23 cellular contexts compared by ENCODE assay signal in genomic region chr4:141570290-141570689, GRCh38.
DNase-seq lines count a peak whose midpoint lies in the region; ATAC-seq, FAIRE-seq and TF ChIP-seq lines count a peak whose summit lies in the region.
"Had no signal": no experiment of that assay in that cellular context is flagged by ENCODE, and none has a peak within 500 bp of the region (broad histone marks: within the 10 kb centered on the region; RNA-seq: fewer than 3 reads in every experiment).

No MANE protein-coding gene starts in this region.

- POLR2A ChIA-PET in HCT116 (lab: Charles Lee) (no interaction called here), OCI-LY7 (lab: Charles Lee) (interaction anchor here (0.6 kb wide), 2 partner anchors 196 to 228 kb away, joined by 3 read pairs; no protein-coding TSS in a partner anchor)

- DNase-seq in HCT116 (ENCODE audit: low read depth, low spot score) = no peak
- peak; percentile 1 for DNase-seq in NCI-H1048 (lab: John Stamatoyannopoulos, UW)
- no peak for DNase-seq in SK-N-MC (ENCODE audit: low read depth, low spot score)
- DNase-seq in RPMI8226 = no peak
- no peak for DNase-seq in vagina (ENCODE audit: extremely low spot score in 2 of 2)
- no peak for DNase-seq in OCI-LY7 (ENCODE audit: low spot score)
- no peak for DNase-seq in RKO (ENCODE audit: low spot score)
- DNase-seq: ACHN; BE2C; C1 segment of cervical spinal cord; CD4-positive, CD25-positive, alpha-beta regulatory T cell; CD8-positive, alpha-beta memory T cell; COR-L47; DMS 273 treated with DMSO at 0.1 percent for 48 hours; DMS53; DND-41; EL; H9 had no signal

- H3K4me3 ChIP-seq in HCT116 (replicated peaks in 1 of 2; ENCODE audit: low read depth in 1 of 2, low read length in 2 of 2) (no peak overlapping the region), SK-N-MC (no peak overlapping the region), vagina (no peak overlapping the region), OCI-LY7 (ENCODE audit: low read depth, low read length, poor library complexity, severe bottlenecking) (no peak overlapping the region)

- H3K9me3 ChIP-seq in HCT116 (ENCODE audit: control insufficient read depth in 1 of 2, insufficient read depth in 1 of 2, low read depth in 1 of 2, low read length in 2 of 2) = no peaks in the 10 kb centered on the region
- H3K9me3 ChIP-seq in SK-N-MC (ENCODE audit: low read depth, low read length) = no peaks in the 10 kb centered on the region
- no peaks in the 10 kb centered on the region for H3K9me3 ChIP-seq in vagina
- no peaks in the 10 kb centered on the region for H3K9me3 ChIP-seq in OCI-LY7 (ENCODE audit: low read length)
- H3K9me3 ChIP-seq: BE2C had no signal

- intact Hi-C loops in HCT116 (cut with micrococcal nuclease) (no loop called here), vagina (cut with DNase I) (loop anchor here (10.0 kb wide), 1 partner anchor 685 kb away; no protein-coding TSS in a partner anchor), OCI-LY7 (cut with micrococcal nuclease; ENCODE audit: unreplicated experiment) (no loop called here)

- BruUV-seq in HCT116 (replicated peaks; lab: Mats Ljungman, UMichigan) (no TSS peak), OCI-LY7 (replicated peaks; lab: Mats Ljungman, UMichigan) (no TSS peak)

- H3K27me3 ChIP-seq in HCT116 (ENCODE audit: insufficient read depth, low read length) (no peaks in the 10 kb centered on the region), vagina (no peaks in the 10 kb centered on the region)
- H3K27me3 ChIP-seq: BE2C had no signal

- H3K4me2 ChIP-seq in HCT116 (ENCODE audit: low read length) (no peak overlapping the region), OCI-LY7 (ENCODE audit: low read length) (no peak overlapping the region)

- H3K4me1 ChIP-seq in HCT116 (ENCODE audit: control insufficient read depth in 1 of 2, insufficient read depth in 2 of 2, low read length in 2 of 2) = no peaks in the 10 kb centered on the region
- H3K4me1 ChIP-seq in vagina = no peaks in the 10 kb centered on the region
- H3K4me1 ChIP-seq in OCI-LY7 (ENCODE audit: insufficient read depth, low read length, poor library complexity, severe bottlenecking) = no peaks in the 10 kb centered on the region

- H3K9me2 ChIP-seq in HCT116 (ENCODE audit: insufficient read depth) = no peaks in the 10 kb centered on the region
- no peaks in the 10 kb centered on the region for H3K9me2 ChIP-seq in OCI-LY7 (ENCODE audit: insufficient read depth, low read length)

- TF ChIP-seq CTCF in HCT116 (IDR thresholded peaks at IDR 0.05 in 2 of 3, conservative IDR thresholded peaks at IDR 0.05 in 1 of 3; ENCODE audit: borderline replicate concordance in 1 of 3, insufficient read depth in 1 of 3, low read depth in 2 of 3, low read length in 2 of 3) (no peak), vagina (IDR thresholded peaks at IDR 0.05) (no peak), OCI-LY7 (conservative IDR thresholded peaks at IDR 0.05; ENCODE audit: low read length) (no peak)

- H3K79me2 ChIP-seq in HCT116 (ENCODE audit: insufficient read depth, low read length) = no peaks in the 10 kb centered on the region
- no peaks in the 10 kb centered on the region for H3K79me2 ChIP-seq in OCI-LY7 (ENCODE audit: insufficient read depth, low read depth, low read length)

- no peak overlapping the region for H3K9ac ChIP-seq in HCT116 (ENCODE audit: low read length)
- H3K9ac ChIP-seq in SK-N-MC (ENCODE audit: insufficient read length) = no peak overlapping the region

- H4K20me1 ChIP-seq in HCT116 (ENCODE audit: insufficient read depth) = no peaks in the 10 kb centered on the region
- no peaks in the 10 kb centered on the region for H4K20me1 ChIP-seq in OCI-LY7 (ENCODE audit: insufficient read depth, low read length)

- no peak for ATAC-seq in HCT116
- ATAC-seq: HepG2 had no signal

- TF ChIP-seq RAD21 in HCT116 (IDR thresholded peaks at IDR 0.05; ENCODE audit: low read depth) = no peak

- H3K27ac ChIP-seq in HCT116 (ENCODE audit: low read depth, low read length) = no peak overlapping the region
- H3K27ac ChIP-seq in SK-N-MC = peak overlapping the region; percentile 63
- H3K27ac ChIP-seq in vagina = no peak overlapping the region
- H3K27ac ChIP-seq in OCI-LY7 (ENCODE audit: low read depth, low read length, poor library complexity, severe bottlenecking) = no peak overlapping the region

- TF ChIP-seq POLR2A in HCT116 (IDR thresholded peaks at IDR 0.05; ENCODE audit: borderline replicate concordance, extremely low read depth, insufficient read depth, insufficient read length) (no peak), vagina (IDR thresholded peaks at IDR 0.05) (no peak)

- RAD21 ChIA-PET in HCT116 (lab: Charles Lee; ENCODE audit: low non-redundant PET in 1 of 2, low total read pairs in 2 of 2, uncharacterized antibody in 2 of 2, unreplicated experiment in 2 of 2) = no interaction called here

- CTCF ChIA-PET in HCT116 (lab: Charles Lee) = no interaction called here
- CTCF ChIA-PET in OCI-LY7 (lab: Charles Lee; ENCODE audit: unreplicated experiment) = no interaction called here

- H2AFZ ChIP-seq in HCT116 (ENCODE audit: low read depth, low read length, poor library complexity, severe bottlenecking) = peak overlapping the region; percentile 32
- no peak overlapping the region for H2AFZ ChIP-seq in OCI-LY7 (ENCODE audit: low read length)

- H3K36me3 ChIP-seq in HCT116 (ENCODE audit: control insufficient read depth in 1 of 2, insufficient read depth in 2 of 2, low read length in 2 of 2) = no peaks in the 10 kb centered on the region
- no peaks in the 10 kb centered on the region for H3K36me3 ChIP-seq in SK-N-MC (ENCODE audit: insufficient read depth, low read length)
- no peaks in the 10 kb centered on the region for H3K36me3 ChIP-seq in vagina
- H3K36me3 ChIP-seq in OCI-LY7 (ENCODE audit: insufficient read depth, low read length) = no peaks in the 10 kb centered on the region
- H3K36me3 ChIP-seq: BE2C had no signal

- peak; percentile 9 for FAIRE-seq in islet of Langerhans (lab: Jason Lieb, UNC)
- FAIRE-seq: GM12892, GM18507, H1, HepG2 had no signal

TF ChIP-seq in HCT116, 20 proteins besides CTCF, POLR2A, EP300 and RAD21:
- TF ChIP-seq CBX3 (IDR thresholded peaks at IDR 0.05; ENCODE audit: low read depth) (no peak), JUND (IDR thresholded peaks at IDR 0.05) (no peak), ZNF274 (IDR thresholded peaks at IDR 0.05; ENCODE audit: low read depth, low read length) (no peak), EZH2 (IDR thresholded peaks at IDR 0.05) (no peak), EGR1 (IDR thresholded peaks at IDR 0.05; ENCODE audit: low read depth) (no peak), ZFX (IDR thresholded peaks at IDR 0.05) (no peak), FOSL1 (IDR thresholded peaks at IDR 0.05; ENCODE audit: low read depth) (no peak), TCF7L2 (IDR thresholded peaks at IDR 0.05; ENCODE audit: borderline replicate concordance, extremely low read depth, insufficient read depth, insufficient read length) (no peak), POLR2AphosphoS5 (IDR thresholded peaks at IDR 0.05; ENCODE audit: low read depth, low read length) (no peak), YY1 (IDR thresholded peaks at IDR 0.05; ENCODE audit: extremely low read depth, insufficient replicate concordance, low read depth, low read length) (no peak), CEBPB (IDR thresholded peaks at IDR 0.05; ENCODE audit: low read depth) (no peak), ZBTB33 (IDR thresholded peaks at IDR 0.05; ENCODE audit: extremely low read depth, insufficient replicate concordance, low read length) (no peak)
- TF ChIP-seq, protein P1, sequence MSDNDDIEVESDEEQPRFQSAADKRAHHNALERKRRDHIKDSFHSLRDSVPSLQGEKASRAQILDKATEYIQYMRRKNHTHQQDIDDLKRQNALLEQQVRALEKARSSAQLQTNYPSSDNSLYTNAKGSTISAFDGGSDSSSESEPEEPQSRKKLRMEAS (IDR thresholded peaks at IDR 0.05) = no peak
TF ChIP-seq in HCT116: peak in this region for 0.
